Comparison of ENCODE assay signal across 8 cellular contexts in the genomic region with DNA sequence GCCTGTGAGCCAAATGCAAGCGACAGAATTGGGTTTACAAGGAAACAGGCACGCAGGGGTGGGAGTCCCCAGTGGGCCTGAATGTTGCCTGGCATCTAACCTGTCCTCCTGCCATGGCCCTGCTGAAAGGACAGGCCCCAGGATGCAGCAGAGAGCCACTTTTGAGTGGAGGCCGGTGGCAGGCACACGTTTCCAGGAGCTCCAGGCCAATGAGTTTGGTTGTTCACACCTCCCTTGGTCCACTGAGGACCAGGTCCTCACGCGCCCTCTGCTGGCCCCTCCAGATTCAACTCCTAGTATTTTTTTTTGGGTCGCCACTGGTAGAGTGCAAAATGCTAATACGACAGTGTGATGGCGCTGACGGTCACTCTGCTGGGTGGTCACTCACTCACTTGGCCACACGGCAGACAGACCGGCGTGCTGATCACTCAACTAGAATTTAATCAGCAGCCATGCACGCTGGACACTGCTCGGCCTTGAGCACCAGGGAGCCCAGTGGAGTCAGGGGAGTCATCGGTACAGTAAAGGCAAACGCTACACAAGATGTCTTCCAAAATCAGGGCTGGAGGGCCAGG.
DNase-seq lines count a peak whose midpoint lies in the region; ATAC-seq and TF ChIP-seq lines count a peak whose summit lies in the region.

No MANE protein-coding gene starts in this region.

- H3K36me3 ChIP-seq in DND-41 (ENCODE audit: insufficient read depth, low read length) (no peaks in the 10 kb centered on the region), PC-3 (ENCODE audit: low read depth, low read length) (0 out of 2 replicates have a peak, but pooled peaks cover 3% of the 10 kb centered on the region), aorta (ENCODE audit: control insufficient read depth in 1 of 2, insufficient read depth in 2 of 2, low read length in 1 of 2) (peaks cover 0 to 4% of the 10 kb centered on the region in 2 donors), gastroesophageal sphincter (peaks cover 0 to 79% of the 10 kb centered on the region in 2 donors)

- H4K20me1 ChIP-seq in DND-41 (ENCODE audit: insufficient read depth, low read length) (no peaks in the 10 kb centered on the region; the same call in 1 of the 2 replicates), PC-3 (ENCODE audit: low read length) (no peaks in the 10 kb centered on the region)

- H3K4me1 Mint-ChIP-seq in activated T-cell treated with anti-CD3 and anti-CD28 coated beads, Interleukin-2, amount 50 U/mL, for 24 hours (ENCODE audit: low read depth), result peaks cover 30% of the 10 kb centered on the region

- H3K27me3 Mint-ChIP-seq in activated T-cell treated with anti-CD3 and anti-CD28 coated beads, Interleukin-2, amount 50 U/mL, for 24 hours, result peaks cover 7% of the 10 kb centered on the region

- TF ChIP-seq CTCF in DND-41 (IDR thresholded peaks at IDR 0.05; ENCODE audit: borderline replicate concordance, extremely low read depth, low read length, poor library complexity, severe bottlenecking) (peak; percentile 60), PC-3 (conservative IDR thresholded peaks at IDR 0.05; ENCODE audit: low read depth, low read length) (peak; percentile 97), gastroesophageal sphincter (IDR thresholded peaks at IDR 0.05) (peak in 2 of 4 experiments; percentile 48 to 60)

- CTCF ChIA-PET in PC-3 (lab: Charles Lee), result interaction anchor here (0.7 kb wide), 1 partner anchor 91 kb away, joined by 3 read pairs; no protein-coding TSS in a partner anchor

- 66 to 68% methylated on average over 17 of the region's 17 CpGs for WGBS in aorta, 2 donors
- 58 to 100% methylated on average over 1 to 3 of the region's 17 CpGs for WGBS in gastroesophageal sphincter (ENCODE audit: low coverage in 1 of 2), 2 donors

- H3K27me3 ChIP-seq in DND-41 (ENCODE audit: insufficient read depth, low read length, poor library complexity), result no peaks in the 10 kb centered on the region
- no peaks in the 10 kb centered on the region for H3K27me3 ChIP-seq in PC-3 (ENCODE audit: low read length)
- H3K27me3 ChIP-seq in aorta (ENCODE audit: control insufficient read depth in 1 of 2, insufficient read depth in 2 of 2, low read length in 1 of 2), result no peaks in the 10 kb centered on the region
- H3K27me3 ChIP-seq in gastroesophageal sphincter, result no peaks in the 10 kb centered on the region

- H3K27ac ChIP-seq in DND-41 (ENCODE audit: low read length) (no peak overlapping the region), PC-3 (ENCODE audit: low read length) (peak overlapping the region; percentile 27), aorta (ENCODE audit: low read depth in 1 of 2, low read length in 2 of 2) (no peak overlapping the region), gastroesophageal sphincter (no peak overlapping the region)

- H3K4me3 ChIP-seq in DND-41 (ENCODE audit: low read depth in 1 of 2, low read length in 2 of 2) (no peak overlapping the region), PC-3 (ENCODE audit: low read length) (no peak overlapping the region), aorta (ENCODE audit: low read length in 2 of 2) (no peak overlapping the region), gastroesophageal sphincter (no peak overlapping the region)

- ATAC-seq in DND-41 (ENCODE audit: insufficient read depth, low read depth), result peak; percentile 45; the same call in 1 of the 3 replicates
- ATAC-seq in HG03378 (IDR thresholded peaks at IDR 0.05; ENCODE audit: unreplicated experiment), result peak; percentile 60
- ATAC-seq in PC-3, result peak; percentile 52
- peak; percentile 58 for ATAC-seq in aorta (ENCODE audit: low FRiP score)
- no peak for ATAC-seq in gastroesophageal sphincter

- POLR2A ChIA-PET in PC-3 (lab: Charles Lee; ENCODE audit: unreplicated experiment), result interaction anchor here (0.6 kb wide), 2 partner anchors 61 to 64 kb away, joined by 3 read pairs; no protein-coding TSS in a partner anchor

- H3K9me3 Mint-ChIP-seq in activated T-cell treated with anti-CD3 and anti-CD28 coated beads, Interleukin-2, amount 50 U/mL, for 24 hours, result no peaks in the 10 kb centered on the region

- no peak for TF ChIP-seq EP300 in gastroesophageal sphincter (IDR thresholded peaks at IDR 0.05)

- BruUV-seq in PC-3 (replicated peaks; lab: Mats Ljungman, UMichigan), result no TSS peak

- no peak overlapping the region for H3K4me3 Mint-ChIP-seq in activated T-cell treated with anti-CD3 and anti-CD28 coated beads, Interleukin-2, amount 50 U/mL, for 24 hours

- no peaks in the 10 kb centered on the region for H3K36me3 Mint-ChIP-seq in activated T-cell treated with anti-CD3 and anti-CD28 coated beads, Interleukin-2, amount 50 U/mL, for 24 hours (ENCODE audit: low read depth)

- no peaks in the 10 kb centered on the region for H3F3A ChIP-seq in PC-3 (ENCODE audit: low read length, unreplicated experiment)

- TF ChIP-seq POLR2A in gastroesophageal sphincter (IDR thresholded peaks at IDR 0.05), result no peak

- no peak overlapping the region for H3K27ac Mint-ChIP-seq in activated T-cell treated with anti-CD3 and anti-CD28 coated beads, Interleukin-2, amount 50 U/mL, for 24 hours

- H3K9ac ChIP-seq in DND-41 (ENCODE audit: low read depth, low read length), result no peak overlapping the region
- peak overlapping the region; percentile 21 for H3K9ac ChIP-seq in PC-3 (ENCODE audit: low read length)

- H3K9me3 ChIP-seq in DND-41 (ENCODE audit: insufficient read depth, low read length, severe bottlenecking), result no peaks in the 10 kb centered on the region
- no peaks in the 10 kb centered on the region for H3K9me3 ChIP-seq in PC-3 (ENCODE audit: low read length)
- H3K9me3 ChIP-seq in aorta (ENCODE audit: control insufficient read depth, low read length), result no peaks in the 10 kb centered on the region
- H3K9me3 ChIP-seq in gastroesophageal sphincter, result no peaks in the 10 kb centered on the region

- no peaks in the 10 kb centered on the region for H3K9me2 ChIP-seq in PC-3 (replicated peaks; ENCODE audit: low read length)

- intact Hi-C loops in PC-3 (cut with micrococcal nuclease), result loop anchor here (5.0 kb wide), 2 partner anchors 62 to 642 kb away; no protein-coding TSS in a partner anchor
- intact Hi-C loops in aorta (cut with DNase I), result no loop called here

- H3K4me1 ChIP-seq in DND-41 (ENCODE audit: insufficient read depth, low read length), result no peaks in the 10 kb centered on the region
- H3K4me1 ChIP-seq in PC-3 (ENCODE audit: insufficient read depth, low read length), result peaks cover 20% of the 10 kb centered on the region
- H3K4me1 ChIP-seq in aorta (ENCODE audit: control insufficient read depth in 1 of 2, insufficient read depth in 2 of 2, low read length in 2 of 2), result peaks cover 0 to 3% of the 10 kb centered on the region in 2 donors
- H3K4me1 ChIP-seq in gastroesophageal sphincter, result no peaks in the 10 kb centered on the region

- peak; percentile 40 for DNase-seq in DND-41
- DNase-seq in PC-3, result peak; percentile 94
- peak; percentile 81 for DNase-seq in activated T-cell treated with anti-CD3 and anti-CD28 coated beads, Interleukin-2, amount 50 U/mL, for 24 hours
- DNase-seq in fibroblast of the conjunctiva (ENCODE audit: low read depth), result peak; percentile 27
- peak; percentile 20 for DNase-seq in pons (ENCODE audit: low spot score)
- DNase-seq in aorta, result peak in 1 of 2 donors; percentile 82

- H3K79me2 ChIP-seq in DND-41 (ENCODE audit: insufficient read depth, low read length) (no peaks in the 10 kb centered on the region), PC-3 (ENCODE audit: low read length) (no peaks in the 10 kb centered on the region)

- H2AFZ ChIP-seq in DND-41 (ENCODE audit: low read depth, low read length), result no peak overlapping the region
- H2AFZ ChIP-seq in PC-3 (ENCODE audit: low read length), result no peak overlapping the region

- H3K4me2 ChIP-seq in DND-41 (ENCODE audit: insufficient read depth, low read length) (no peak overlapping the region), PC-3 (ENCODE audit: low read length) (no peak overlapping the region)
